In genomic region chr6:30743099-30744053, GRCh38 we compare ENCODE assay signal across 8 cellular contexts. TPM values are rescaled to one million over a fixed set of nuclear protein-coding genes. Genes with fewer than 3 reads are reported as not detected.
A peak's percentile ranks its signal among the peaks of the same experiment; 100 is the strongest.
DNase-seq lines count a peak whose midpoint lies in the region; ATAC-seq and TF ChIP-seq lines count a peak whose summit lies in the region.

No MANE protein-coding gene starts in this region.

- 5 to 6% methylated on average over 37 to 54 of the region's 55 CpGs for WGBS in upper lobe of left lung, 2 donors

- H3K27me3 ChIP-seq in upper lobe of left lung = no peaks in the 10 kb centered on the region

- peaks cover 5% of the 10 kb centered on the region for H3K36me3 ChIP-seq in mucosa of descending colon (ENCODE audit: low read depth)
- peaks cover 4 to 30% (median 21%) of the 10 kb centered on the region in 4 donors for H3K36me3 ChIP-seq in upper lobe of left lung

- DNase-seq in EL = peak; percentile 41
- DNase-seq in T-helper 2 cell treated with Interferon-gamma antibody and Interleukin-4, amounts not matched to agents 5 μg/mL and 100 μg/mL, for 36 hours (ENCODE audit: low spot score) = peak; percentile 47
- peak; percentile 7 for DNase-seq in effector CD8-positive, alpha-beta T cell (lab: John Stamatoyannopoulos, UW)
- DNase-seq in mucosa of descending colon = peak; percentile 60 to 73 (median 70)
- peak; percentile 53 to 73 for DNase-seq in upper lobe of left lung
- DNase-seq in AG08396 (ENCODE audit: low spot score) = no peak
- DNase-seq in superior temporal gyrus (ENCODE audit: extremely low spot score) = no peak

- ATAC-seq in HG02852 (IDR thresholded peaks at IDR 0.05; ENCODE audit: unreplicated experiment) = peak; percentile 11
- no peak for ATAC-seq in mucosa of descending colon
- peak; percentile 0 to 20 for ATAC-seq in upper lobe of left lung (ENCODE audit: low FRiP score in 2 of 2)

- peaks cover 50% of the 10 kb centered on the region for H3K4me1 Mint-ChIP-seq in T-helper 2 cell treated with Interferon-gamma antibody and Interleukin-4, amounts not matched to agents 5 μg/mL and 100 μg/mL, for 36 hours (ENCODE audit: low read depth)

- peak overlapping the region; percentile 71 for H3K4me3 ChIP-seq in mucosa of descending colon
- peak overlapping the region; percentile 66 to 90 (median 82) for H3K4me3 ChIP-seq in upper lobe of left lung

- TF ChIP-seq POLR2A in upper lobe of left lung (IDR thresholded peaks at IDR 0.05) = peak in 1 of 4 donors; percentile 15

- TF ChIP-seq CTCF in mucosa of descending colon (IDR thresholded peaks at IDR 0.05) = no peak
- no peak for TF ChIP-seq CTCF in upper lobe of left lung (IDR thresholded peaks at IDR 0.05)

- peak overlapping the region; percentile 95 for H3K4me3 Mint-ChIP-seq in T-helper 2 cell treated with Interferon-gamma antibody and Interleukin-4, amounts not matched to agents 5 μg/mL and 100 μg/mL, for 36 hours

- no peak for TF ChIP-seq EP300 in upper lobe of left lung (IDR thresholded peaks at IDR 0.05)

- intact Hi-C loops in mucosa of descending colon (cut with DNase I, micrococcal nuclease) = loop anchor here (10.0 kb wide), 2 partner anchors 81 to 141 kb away; partner anchors contain the start of gene DDR1 (in 2 of the 2)

- H3K36me3 Mint-ChIP-seq in T-helper 2 cell treated with Interferon-gamma antibody and Interleukin-4, amounts not matched to agents 5 μg/mL and 100 μg/mL, for 36 hours (ENCODE audit: low read depth) = peaks cover 40% of the 10 kb centered on the region

- H3K27ac Mint-ChIP-seq in T-helper 2 cell treated with Interferon-gamma antibody and Interleukin-4, amounts not matched to agents 5 μg/mL and 100 μg/mL, for 36 hours = peak overlapping the region; percentile 92

- H3K9me3 ChIP-seq in mucosa of descending colon (no peaks in the 10 kb centered on the region), upper lobe of left lung (no peaks in the 10 kb centered on the region)

- H3K4me1 ChIP-seq in mucosa of descending colon (ENCODE audit: low read depth) (peaks cover 36% of the 10 kb centered on the region), upper lobe of left lung (peaks cover 33 to 48% (median 45%) of the 10 kb centered on the region in 4 donors)

- no peaks in the 10 kb centered on the region for H3K9me3 Mint-ChIP-seq in T-helper 2 cell treated with Interferon-gamma antibody and Interleukin-4, amounts not matched to agents 5 μg/mL and 100 μg/mL, for 36 hours

- peak overlapping the region; percentile 93 to 97 (median 95) for H3K27ac ChIP-seq in upper lobe of left lung

- no peaks in the 10 kb centered on the region for H3K27me3 Mint-ChIP-seq in T-helper 2 cell treated with Interferon-gamma antibody and Interleukin-4, amounts not matched to agents 5 μg/mL and 100 μg/mL, for 36 hours (ENCODE audit: low read depth)

RNA-seq across cellular contexts. Expression of gene FLOT1, which starts 0.9 kb away (rescaled TPM):
- 100 to 1,000 TPM; 133 to 175 (median 152) TPM for total RNA-seq in mucosa of descending colon
- total RNA-seq in upper lobe of left lung = 100 to 1,000 TPM; 133 to 212 (median 143) TPM

RNA-seq across cellular contexts. Expression of gene IER3, which starts 1.0 kb away (rescaled TPM):
- 100 to 1,000 TPM in 1 of 3 donors, 10 to 100 TPM in 2; 64.0 to 183 (median 67.6) TPM for total RNA-seq in mucosa of descending colon
- total RNA-seq in upper lobe of left lung = 10 to 100 TPM in 4 of 6 donors, 1 to 10 TPM in 2; 4.2 to 61.1 (median 19.8) TPM

RNA-seq across cellular contexts. Expression of gene TUBB, which starts 23.2 kb away (rescaled TPM):
- total RNA-seq in mucosa of descending colon (100 to 1,000 TPM; 113 to 328 (median 307) TPM), upper lobe of left lung (100 to 1,000 TPM in 4 of 6 donors, 10 to 100 TPM in 2; 71.2 to 347 (median 149) TPM)

RNA-seq across cellular contexts. Expression of gene MDC1, which starts 26.3 kb away (rescaled TPM):
- 10 to 100 TPM; 15.2 to 34.3 (median 29.5) TPM for total RNA-seq in mucosa of descending colon
- 10 to 100 TPM; 13.5 to 33.5 (median 24.2) TPM for total RNA-seq in upper lobe of left lung

RNA-seq across cellular contexts. Expression of gene NRM, which starts 52.6 kb away (rescaled TPM):
- total RNA-seq in mucosa of descending colon (10 to 100 TPM in 1 of 3 donors, 1 to 10 TPM in 2; 4.3 to 10.2 (median 6.1) TPM), upper lobe of left lung (10 to 100 TPM in 1 of 6 donors, 1 to 10 TPM in 5; 3.3 to 13.4 (median 7.2) TPM)

Comparison
In these comparisons a context has a peak if more than half of its experiments do, and no peak if none do; other contexts are left out.
1. DNase-seq: peak in EL (single experiment), T-helper 2 cell treated with Interferon-gamma antibody and Interleukin-4, amounts not matched to agents 5 μg/mL and 100 μg/mL, for 36 hours (single experiment), effector CD8-positive, alpha-beta T cell (single experiment), mucosa of descending colon (3 of 3) and upper lobe of left lung (2 of 2); none in AG08396 (single experiment) and superior temporal gyrus (single experiment).